Comparison of ENCODE assay signal across 8 cellular contexts in the genomic region with DNA sequence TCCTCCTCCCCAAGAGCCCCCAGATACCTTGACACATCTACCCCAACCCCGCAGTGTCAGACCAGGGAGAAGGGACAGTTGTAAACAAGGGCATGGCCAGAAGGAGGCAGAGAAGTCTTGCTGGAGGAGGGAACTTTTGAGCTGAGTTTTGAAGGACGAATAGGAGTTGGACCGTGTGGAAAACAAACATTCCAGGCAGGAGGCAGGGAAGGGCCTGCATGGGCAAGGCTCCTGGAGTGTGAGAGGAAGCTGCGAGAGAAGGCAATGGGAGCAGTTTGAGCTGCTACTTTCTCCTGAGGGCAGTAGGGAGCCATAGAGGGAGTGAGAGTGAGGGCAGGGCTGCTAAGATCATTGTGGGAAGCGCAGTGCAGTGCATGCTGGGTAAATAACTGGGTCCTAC. TPM values are rescaled to one million over a fixed set of nuclear protein-coding genes. Genes with fewer than 3 reads are reported as not detected.
A peak's percentile ranks its signal among the peaks of the same experiment; 100 is the strongest.
DNase-seq lines count a peak whose midpoint lies in the region; ATAC-seq, FAIRE-seq and TF ChIP-seq lines count a peak whose summit lies in the region.
"Had no signal": no experiment of that assay in that cellular context is flagged by ENCODE, and none has a peak within 500 bp of the region (broad histone marks: within the 10 kb centered on the region; RNA-seq: fewer than 3 reads in every experiment).

No MANE protein-coding gene starts in this region.

- intact Hi-C loops in IMR-90 (cut with micrococcal nuclease) = no loop called here

- H3K9me1 ChIP-seq in IMR-90 (ENCODE audit: insufficient read depth, low read length) = no peaks in the 10 kb centered on the region

- no peaks in the 10 kb centered on the region for H3K79me2 ChIP-seq in GM23248 (ENCODE audit: insufficient read depth)

- no peak overlapping the region for H3K14ac ChIP-seq in IMR-90 (replicated peaks; ENCODE audit: low read depth, low read length)

- H3K9me3 Mint-ChIP-seq in progenitor cell of endocrine pancreas (ENCODE audit: low read depth) = no peaks in the 10 kb centered on the region

- no peak overlapping the region for H3K23ac ChIP-seq in IMR-90 (ENCODE audit: low read depth, low read length)

- H3K9me2 ChIP-seq in GM23248 (ENCODE audit: insufficient read depth) = no peaks in the 10 kb centered on the region

- TF ChIP-seq CTCF in IMR-90 (conservative IDR thresholded peaks at IDR 0.05; ENCODE audit: low read depth, low read length) = no peak
- peak; percentile 47 for TF ChIP-seq CTCF in brain microvascular endothelial cell (IDR thresholded peaks at IDR 0.05; ENCODE audit: low read depth, low read length, missing control alignments)
- TF ChIP-seq CTCF in progenitor cell of endocrine pancreas (IDR thresholded peaks at IDR 0.05; ENCODE audit: unreplicated experiment) = peak; percentile 42

- in situ Hi-C loops in IMR-90 (cut with MboI; ENCODE audit: low sequenced_read_pairs) (loop anchor here (25.0 kb wide), 1 partner anchor 126 kb away; the partner anchor contains the start of gene CCDC124), brain microvascular endothelial cell (cut with HindIII; ENCODE audit: low pct_ligation_motif_present, low sequenced_read_pairs) (no loop called here), GM23248 (cut with MboI) (no loop called here)

- H4K8ac ChIP-seq in IMR-90 (ENCODE audit: low read depth in 2 of 2, low read length in 2 of 2) = no peak overlapping the region

- no peak overlapping the region for H3K27ac Mint-ChIP-seq in progenitor cell of endocrine pancreas

- no peak for TF ChIP-seq RAD21 in IMR-90 (IDR thresholded peaks at IDR 0.05; ENCODE audit: low read length)

- H3K4me3 Mint-ChIP-seq in progenitor cell of endocrine pancreas (ENCODE audit: low read depth) = no peak overlapping the region

- ATAC-seq in IMR-90 (ENCODE audit: low read depth) (no peak), GM19455 (IDR thresholded peaks at IDR 0.05; ENCODE audit: unreplicated experiment) (no peak)

- H3K9me3 ChIP-seq in IMR-90 (ENCODE audit: control insufficient read depth, insufficient read depth, low read length) (0 out of 2 replicates have a peak, but pooled peaks cover 2% of the 10 kb centered on the region), GM23248 (ENCODE audit: low read depth) (no peaks in the 10 kb centered on the region)

- no peak overlapping the region for H3K4me3 ChIP-seq in IMR-90 (ENCODE audit: insufficient read depth, low read depth, low read length)
- no peak overlapping the region for H3K4me3 ChIP-seq in brain microvascular endothelial cell (ENCODE audit: low read depth, low read length)
- H3K4me3 ChIP-seq in GM23248 = no peak overlapping the region

- no peak overlapping the region for H4K5ac ChIP-seq in IMR-90 (ENCODE audit: low read depth, low read length)

- H3K56ac ChIP-seq in IMR-90 (ENCODE audit: extremely low read depth, insufficient read depth, low read length) = no peak overlapping the region

- no peak overlapping the region for H2BK120ac ChIP-seq in IMR-90 (ENCODE audit: low read depth, low read length)

- no peak overlapping the region for H2AK9ac ChIP-seq in IMR-90 (replicated peaks; ENCODE audit: low read depth, low read length, poor library complexity)

- CTCF ChIA-PET in IMR-90 (lab: Yijun Ruan, JAX) = interaction anchor here (0.6 kb wide), 1 partner anchor 138 kb away, joined by 3 read pairs; no protein-coding TSS in a partner anchor

- POLR2A ChIA-PET in IMR-90 (lab: Charles Lee; ENCODE audit: unreplicated experiment) = no interaction called here

- no peak overlapping the region for H4K91ac ChIP-seq in IMR-90 (ENCODE audit: insufficient read depth, low read depth, low read length)

- H2BK20ac ChIP-seq in IMR-90 (ENCODE audit: low read depth, low read length) = no peak overlapping the region

- DNase-seq in GDM1 (lab: John Stamatoyannopoulos, UW) (peak; percentile 17), IMR-90 (no peak), brain microvascular endothelial cell (no peak), progenitor cell of endocrine pancreas (ENCODE audit: low spot score, unreplicated experiment) (peak; percentile 23), urothelium cell line (ENCODE audit: low spot score) (no peak), GM23248 (no peak)
- DNase-seq: NCI-H446 treated with DMSO at 0.1 percent for 48 hours had no signal

- H3F3A ChIP-seq in GM23248 (ENCODE audit: insufficient read depth) = no peaks in the 10 kb centered on the region

- H3K79me1 ChIP-seq in IMR-90 (ENCODE audit: low read depth in 1 of 2, low read length in 2 of 2) = no peaks in the 10 kb centered on the region

- peaks cover 16% of the 10 kb centered on the region for H3K27me3 Mint-ChIP-seq in progenitor cell of endocrine pancreas

- H3K36me3 Mint-ChIP-seq in progenitor cell of endocrine pancreas (ENCODE audit: insufficient read depth) = no peaks in the 10 kb centered on the region

- no peak overlapping the region for H2BK15ac ChIP-seq in IMR-90 (ENCODE audit: low read depth, low read length)

- H3K4me1 Mint-ChIP-seq in progenitor cell of endocrine pancreas (ENCODE audit: low read depth) = no peaks in the 10 kb centered on the region

- no peak overlapping the region for H3K4me2 ChIP-seq in IMR-90 (ENCODE audit: low read depth, low read length)
- H3K4me2 ChIP-seq in GM23248 (ENCODE audit: unreplicated experiment) = no peak overlapping the region

- H3K4ac ChIP-seq in IMR-90 (ENCODE audit: low read depth, low read length) = no peak overlapping the region

- H4K20me1 ChIP-seq in IMR-90 (ENCODE audit: insufficient read depth, low read length) = no peaks in the 10 kb centered on the region
- H4K20me1 ChIP-seq in GM23248 (ENCODE audit: insufficient read depth) = no peaks in the 10 kb centered on the region

- no peak overlapping the region for H2AK5ac ChIP-seq in IMR-90 (ENCODE audit: low read depth, low read length)

- H2AFZ ChIP-seq in IMR-90 (replicated peaks; ENCODE audit: low read length, poor library complexity) (peak overlapping the region; percentile 65), GM23248 (no peak overlapping the region)

- H3K9ac ChIP-seq in IMR-90 (ENCODE audit: low read depth, low read length) (no peak overlapping the region), GM23248 (no peak overlapping the region)

- no TSS peak for BruUV-seq in IMR-90 (replicated peaks; lab: Mats Ljungman, UMichigan)

- no peak overlapping the region for H2BK5ac ChIP-seq in IMR-90 (ENCODE audit: low read depth, low read length, poor library complexity, severe bottlenecking)

- H3K36me3 ChIP-seq in IMR-90 (ENCODE audit: control insufficient read depth, insufficient read depth, low read length) (no peaks in the 10 kb centered on the region), brain microvascular endothelial cell (replicated peaks) (no peaks in the 10 kb centered on the region), GM23248 (ENCODE audit: low read depth) (no peaks in the 10 kb centered on the region)

- dilution Hi-C loops in IMR-90 (cut with HindIII; ENCODE audit: low sequenced_read_pairs, unreplicated experiment) = no loop called here

- WGBS in IMR-90 (ENCODE audit: extremely low coverage in 2 of 2, insufficient read length in 1 of 2), 2 experiments = 63% methylated on average over 3 of the region's 5 CpGs; no CpG with 5 or more reads in 1 of the 2 experiments
- WGBS in GM23248 (ENCODE audit: low coverage in 1 of 2, low lambda C conversion rate in 2 of 2, missing lambda C conversion rate in 2 of 2), 2 experiments = 65 to 69% methylated on average over 5 of the region's 5 CpGs

- H3K27ac ChIP-seq in IMR-90 (ENCODE audit: insufficient read depth, low read length) = no peak overlapping the region
- H3K27ac ChIP-seq in brain microvascular endothelial cell = no peak overlapping the region
- no peak overlapping the region for H3K27ac ChIP-seq in GM23248

- no peak for FAIRE-seq in urothelium cell line (lab: Jason Lieb, UNC)

- no peak overlapping the region for H3K18ac ChIP-seq in IMR-90 (ENCODE audit: low read depth, low read length)

- H3K27me3 ChIP-seq in IMR-90 (ENCODE audit: control insufficient read depth, insufficient read depth, low read length) = peaks cover 11% of the 10 kb centered on the region
- no peaks in the 10 kb centered on the region for H3K27me3 ChIP-seq in brain microvascular endothelial cell (replicated peaks)
- no peaks in the 10 kb centered on the region for H3K27me3 ChIP-seq in GM23248 (replicated peaks; ENCODE audit: insufficient read depth)

- H3K4me1 ChIP-seq in IMR-90 (ENCODE audit: control insufficient read depth, insufficient read depth, low read length) = 0 out of 2 replicates have a peak, but pooled peaks cover 2% of the 10 kb centered on the region
- H3K4me1 ChIP-seq in GM23248 (ENCODE audit: insufficient read depth) = no peaks in the 10 kb centered on the region

- TF ChIP-seq POLR2A in IMR-90 (IDR thresholded peaks at IDR 0.05; ENCODE audit: low read depth, low read length) = no peak

TF ChIP-seq in IMR-90, 13 proteins besides CTCF, POLR2A, EP300 and RAD21 (continues in another document):
- TF ChIP-seq SMC3 (IDR thresholded peaks at IDR 0.05; ENCODE audit: low read depth, low read length) = no peak

RNA-seq across cellular contexts. Expression of gene IL12RB1, which starts 23.3 kb away (rescaled TPM):
- total RNA-seq in IMR-90 (2012; rRNA removed) = not detected in 2 replicates
- not detected in 2 replicates for polyA plus RNA-seq in IMR-90 (2012; rRNA removed)
- polyA plus RNA-seq in IMR-90 (2012; cell fraction: cytosol; rRNA removed) = 0.08 TPM in 1 of 2 replicates, not detected in the other
- 0.11 TPM in 1 of 2 replicates, not detected in the other for polyA plus RNA-seq in IMR-90 (2012; cell fraction: nucleus; rRNA removed; ENCODE audit: low replicate concordance)
- total RNA-seq in progenitor cell of endocrine pancreas = not detected in 2 replicates
- not detected in 2 replicates for total RNA-seq in GM23248 (2014; rRNA removed; shearing (Covaris generic))
- not detected in 2 replicates for polyA plus RNA-seq in GM23248 (2016; fragmentation: Nextera tagmentation; extraction: Ambion mirVana)

RNA-seq across cellular contexts. Expression of gene MAST3, which starts 34.1 kb away (rescaled TPM):
- total RNA-seq in IMR-90 (2012; rRNA removed) = 1.3 and 1.4 TPM in 2 replicates
- polyA plus RNA-seq in IMR-90 (2012; rRNA removed) = 3.9 and 4.3 TPM in 2 replicates
- 2.5 and 4.0 TPM in 2 replicates for polyA plus RNA-seq in IMR-90 (2012; cell fraction: cytosol; rRNA removed)
- 12.9 and 21.9 TPM in 2 replicates for polyA plus RNA-seq in IMR-90 (2012; cell fraction: nucleus; rRNA removed; ENCODE audit: low replicate concordance)
- 10.7 and 11.1 TPM in 2 replicates for total RNA-seq in progenitor cell of endocrine pancreas
- 3.2 and 3.8 TPM in 2 replicates for total RNA-seq in GM23248 (2014; rRNA removed; shearing (Covaris generic))
- 5.6 and 6.1 TPM in 2 replicates for polyA plus RNA-seq in GM23248 (2016; fragmentation: Nextera tagmentation; extraction: Ambion mirVana)

RNA-seq across cellular contexts. Expression of gene ARRDC2, which starts 55.5 kb away (rescaled TPM):
- 1.4 and 1.9 TPM in 2 replicates for total RNA-seq in IMR-90 (2012; rRNA removed)
- polyA plus RNA-seq in IMR-90 (2012; rRNA removed) = 4.5 and 4.9 TPM in 2 replicates
- 1.7 and 6.3 TPM in 2 replicates for polyA plus RNA-seq in IMR-90 (2012; cell fraction: cytosol; rRNA removed)
- polyA plus RNA-seq in IMR-90 (2012; cell fraction: nucleus; rRNA removed; ENCODE audit: low replicate concordance) = 11.8 and 32.4 TPM in 2 replicates
- total RNA-seq in progenitor cell of endocrine pancreas = 3.3 and 4.3 TPM in 2 replicates
- 15.9 and 19.7 TPM in 2 replicates for total RNA-seq in GM23248 (2014; rRNA removed; shearing (Covaris generic))
- polyA plus RNA-seq in GM23248 (2016; fragmentation: Nextera tagmentation; extraction: Ambion mirVana) = 5.4 and 5.7 TPM in 2 replicates

Comparison
In these comparisons a context has a peak if more than half of its experiments do, and no peak if none do; other contexts are left out.
1. DNase-seq: peak in GDM1 (single experiment) and progenitor cell of endocrine pancreas (single experiment); none in IMR-90 (single experiment), brain microvascular endothelial cell (single experiment), urothelium cell line (single experiment) and GM23248 (single experiment).